ENCODE assay signal across 8 cellular contexts in the genomic region with DNA sequence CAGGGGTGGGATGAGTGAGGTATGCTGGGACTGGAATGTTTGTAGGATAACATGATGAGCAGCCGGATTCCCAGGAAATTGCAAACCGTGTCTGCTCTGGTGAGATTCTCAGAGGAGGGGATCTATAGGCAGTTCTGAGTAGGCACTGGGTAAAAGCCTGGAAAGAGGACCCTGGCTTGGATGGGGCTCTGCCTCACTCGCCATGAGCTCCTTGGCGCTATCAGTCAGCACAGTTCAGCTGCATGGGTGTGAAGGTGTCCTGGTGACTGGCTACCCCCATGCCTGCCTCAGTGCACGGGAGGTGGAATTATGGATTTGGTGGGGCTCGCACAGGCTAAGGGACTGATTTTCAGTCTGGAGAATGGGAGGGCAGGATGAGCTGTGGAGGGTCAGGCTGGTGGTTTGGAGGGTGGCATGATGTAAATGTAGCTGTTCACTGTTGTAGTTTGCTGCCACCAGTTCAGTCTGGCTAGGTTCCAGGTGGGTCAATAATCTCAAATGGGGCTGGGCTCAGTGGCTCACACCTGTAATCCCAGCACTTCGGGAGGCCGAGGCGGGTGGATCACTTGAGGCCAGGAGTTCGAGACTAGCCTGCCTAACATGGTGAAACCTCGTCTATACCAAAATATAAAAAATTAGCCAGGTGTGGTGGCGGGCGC. TPM values are rescaled to one million over a fixed set of nuclear protein-coding genes. Genes with fewer than 3 reads are reported as not detected.
DNase-seq lines count a peak whose midpoint lies in the region; ATAC-seq, FAIRE-seq and TF ChIP-seq lines count a peak whose summit lies in the region.

No MANE protein-coding gene starts in this region.

- H3K27ac ChIP-seq in A549 (0 out of 6 replicates have a peak overlapping the region, but pooled peaks of 1 of the 2 experiments have one; percentile 35), GM23338 (ENCODE audit: low read depth) (no peak overlapping the region), SU-DHL-6 (ENCODE audit: low read depth, low read length) (no peak overlapping the region), hepatocyte (no peak overlapping the region)

- H4K20me1 ChIP-seq in GM23338 (replicated peaks; ENCODE audit: insufficient read depth) (no peaks in the 10 kb centered on the region), SU-DHL-6 (ENCODE audit: low read depth, low read length) (no peaks in the 10 kb centered on the region), hepatocyte (ENCODE audit: insufficient read depth, poor library complexity, severe bottlenecking) (no peaks in the 10 kb centered on the region)

- H3K4me1 ChIP-seq in A549 (0 out of 3 replicates have a peak, but pooled peaks cover 4% of the 10 kb centered on the region), GM23338 (ENCODE audit: insufficient read depth) (no peaks in the 10 kb centered on the region), hepatocyte (ENCODE audit: insufficient read depth) (no peaks in the 10 kb centered on the region)

- CTCF ChIA-PET in A549 (lab: Yijun Ruan, JAX): interaction anchor here (0.6 to 1.9 kb wide), 11 partner anchors 8 to 207 kb away, joined by 3 to 13 read pairs (median 4); a partner anchor contains a TSS

- TF ChIP-seq CTCF in A549 (IDR thresholded peaks at IDR 0.05) (no peak), GM23338 (conservative IDR thresholded peaks at IDR 0.05; ENCODE audit: low read depth in 2 of 2) (peak in 1 of 2 experiments; percentile 14; a peak in 1 of 4 replicates), SU-DHL-6 (IDR thresholded peaks at IDR 0.05; ENCODE audit: insufficient read depth, low read length, poor library complexity, severe bottlenecking) (peak; percentile 6), hepatocyte (IDR thresholded peaks at IDR 0.05; ENCODE audit: poor library complexity) (no peak)

- no peaks in the 10 kb centered on the region for H3K4me1 Mint-ChIP-seq in GM23338
- H3K4me1 Mint-ChIP-seq in memory B cell: peaks cover 21% of the 10 kb centered on the region

- TF ChIP-seq POLR2A in A549 (IDR thresholded peaks at IDR 0.05; ENCODE audit: low read length): no peak

- POLR2A ChIA-PET in A549 (lab: Yijun Ruan, JAX): no interaction called here

- H3K79me2 ChIP-seq in GM23338 (replicated peaks; ENCODE audit: insufficient read depth) (no peaks in the 10 kb centered on the region), SU-DHL-6 (ENCODE audit: insufficient read depth, low read length) (no peaks in the 10 kb centered on the region), hepatocyte (no peaks in the 10 kb centered on the region)

- 34% methylated on average over 12 of the region's 13 CpGs for WGBS in A549 (ENCODE audit: missing lambda C conversion rate)
- 76% methylated on average over 13 of the region's 13 CpGs for WGBS in hepatocyte (ENCODE audit: low lambda C conversion rate, missing lambda C conversion rate)

- FAIRE-seq in A549 (lab: Jason Lieb, UNC) (no peak), urothelium cell line (lab: Jason Lieb, UNC) (no peak)

- H3K27ac Mint-ChIP-seq in GM23338 (no peak overlapping the region), memory B cell (peak overlapping the region; percentile 78)

- ATAC-seq in A549: peak; percentile 71 to 73; a peak in 5 of 6 replicates
- peak; percentile 53 for ATAC-seq in GM23338
- ATAC-seq in memory B cell (ENCODE audit: low read depth): no peak

- no peaks in the 10 kb centered on the region for H3K27me3 ChIP-seq in GM23338 (ENCODE audit: insufficient read depth)
- H3K27me3 ChIP-seq in SU-DHL-6 (ENCODE audit: low read length): no peaks in the 10 kb centered on the region
- no peaks in the 10 kb centered on the region for H3K27me3 ChIP-seq in hepatocyte

- H3K4me3 ChIP-seq in A549 (no peak overlapping the region), GM23338 (no peak overlapping the region), SU-DHL-6 (ENCODE audit: insufficient read depth, low read length, poor library complexity, severe bottlenecking) (no peak overlapping the region), hepatocyte (no peak overlapping the region)

- H3K9me3 Mint-ChIP-seq in GM23338 (no peaks in the 10 kb centered on the region), memory B cell (no peaks in the 10 kb centered on the region)

- TF ChIP-seq EP300 in A549 (IDR thresholded peaks at IDR 0.05): no peak

- H3K4me3 Mint-ChIP-seq in GM23338 (no peak overlapping the region), memory B cell (no peak overlapping the region)

- H3K4me2 ChIP-seq in A549: peak overlapping the region; percentile 69
- H3K4me2 ChIP-seq in GM23338: no peak overlapping the region
- H3K4me2 ChIP-seq in SU-DHL-6 (ENCODE audit: low read depth, low read length, poor library complexity, severe bottlenecking): no peak overlapping the region
- no peak overlapping the region for H3K4me2 ChIP-seq in hepatocyte

- no peaks in the 10 kb centered on the region for H3K9me2 ChIP-seq in GM23338 (ENCODE audit: insufficient read depth)
- H3K9me2 ChIP-seq in SU-DHL-6 (replicated peaks; ENCODE audit: insufficient read depth, low read length): no peaks in the 10 kb centered on the region
- H3K9me2 ChIP-seq in hepatocyte (replicated peaks; ENCODE audit: insufficient read depth): no peaks in the 10 kb centered on the region

- H2AFZ ChIP-seq in GM23338 (0 out of 2 replicates have a peak overlapping the region, but pooled peaks have one; percentile 38), SU-DHL-6 (ENCODE audit: low read depth, low read length, severe bottlenecking) (no peak overlapping the region), hepatocyte (no peak overlapping the region)

- H3K9me3 ChIP-seq in A549: no peaks in the 10 kb centered on the region
- H3K9me3 ChIP-seq in SU-DHL-6 (ENCODE audit: insufficient read depth, low read length): no peaks in the 10 kb centered on the region
- H3K9me3 ChIP-seq in hepatocyte (ENCODE audit: low read depth): no peaks in the 10 kb centered on the region

- no peak overlapping the region for H3K9ac ChIP-seq in SU-DHL-6 (ENCODE audit: low read length)

- no peak for DNase-seq in A549 (ENCODE audit: low read depth in 1 of 2, low spot score in 1 of 2)
- DNase-seq in GM23338 (ENCODE audit: low spot score): no peak
- no peak for DNase-seq in memory B cell (ENCODE audit: low spot score in 2 of 2)
- no peak for DNase-seq in NCI-H128 (lab: John Stamatoyannopoulos, UW; ENCODE audit: unreplicated experiment)
- no peak for DNase-seq in urothelium cell line (ENCODE audit: low spot score)
- no peak for DNase-seq in hepatocyte (ENCODE audit: low spot score)
- no peak for DNase-seq in stimulated activated CD4-positive, alpha-beta T cell treated with anti-CD3 and anti-CD28 coated beads, Interleukin-4, amount 100 ng/mL, for 4 hours

- TF ChIP-seq RAD21 in A549 (conservative IDR thresholded peaks at IDR 0.05 in 1 of 2, IDR thresholded peaks at IDR 0.05 in 1 of 2): no peak

- no peaks in the 10 kb centered on the region for H3F3A ChIP-seq in GM23338 (replicated peaks; ENCODE audit: low read depth)
- H3F3A ChIP-seq in SU-DHL-6 (ENCODE audit: insufficient read depth): no peaks in the 10 kb centered on the region; the same call in 1 of the 2 replicates

- H3K36me3 Mint-ChIP-seq in GM23338 (ENCODE audit: low read depth) (no peaks in the 10 kb centered on the region), memory B cell (no peaks in the 10 kb centered on the region)

- H3K27me3 Mint-ChIP-seq in GM23338 (ENCODE audit: insufficient read depth, low read depth, poor library complexity) (peaks cover 11% of the 10 kb centered on the region), memory B cell (no peaks in the 10 kb centered on the region)

- no peaks in the 10 kb centered on the region for H3K36me3 ChIP-seq in GM23338 (ENCODE audit: insufficient read depth)
- no peaks in the 10 kb centered on the region for H3K36me3 ChIP-seq in SU-DHL-6 (ENCODE audit: low read length)
- no peaks in the 10 kb centered on the region for H3K36me3 ChIP-seq in hepatocyte (replicated peaks; ENCODE audit: insufficient read depth, low read depth)

RNA-seq across cellular contexts. Expression of a gene that starts 9.2 kb away (rescaled TPM):
- 7.5 and 8.3 TPM in 2 replicates for polyA plus RNA-seq in A549 (2011; rRNA removed)
- 1.5 and 1.8 TPM in 2 replicates for polyA plus RNA-seq in A549 (2012; cell fraction: cytosol; rRNA removed)
- polyA plus RNA-seq in A549 (2012; cell fraction: nucleus; rRNA removed): 0.94 and 2.1 TPM in 2 replicates
- polyA plus RNA-seq in A549 (2017; fragmentation: RNase III; extraction: RNeasy Plus Mini Kit Qiagen cat#74134 plus additional on column Dnase treatment): 3.7 to 4.5 TPM (median 4.3 TPM) in 3 replicates
- 6.4 and 6.9 TPM in 2 replicates for polyA minus RNA-seq in A549 (2011; rRNA and poly(A)+ RNA removed)
- total RNA-seq in GM23338 (2014; rRNA removed; shearing (Covaris generic)): 12.9 and 15.4 TPM in 2 replicates
- 7.7 and 9.0 TPM in 2 replicates for polyA plus RNA-seq in GM23338 (2016; fragmentation: Nextera tagmentation; extraction: Ambion mirVana)
- total RNA-seq in hepatocyte: 20.7 and 21.2 TPM in 2 replicates
- polyA plus RNA-seq in hepatocyte: 7.8 and 12.5 TPM in 2 replicates

RNA-seq across cellular contexts. Expression of a gene that starts 10.7 kb away (rescaled TPM):
- polyA plus RNA-seq in A549 (2011; rRNA removed): 0.05 TPM in 1 of 2 replicates, not detected in the other
- polyA plus RNA-seq in A549 (2012; cell fraction: cytosol; rRNA removed): not detected in 2 replicates
- 0.07 TPM in 1 of 2 replicates, not detected in the other for polyA plus RNA-seq in A549 (2012; cell fraction: nucleus; rRNA removed)
- not detected in 3 replicates for polyA plus RNA-seq in A549 (2017; fragmentation: RNase III; extraction: RNeasy Plus Mini Kit Qiagen cat#74134 plus additional on column Dnase treatment)
- not detected in 2 replicates for polyA minus RNA-seq in A549 (2011; rRNA and poly(A)+ RNA removed)
- total RNA-seq in GM23338 (2014; rRNA removed; shearing (Covaris generic)): 12.4 and 12.8 TPM in 2 replicates
- 5.6 and 6.7 TPM in 2 replicates for polyA plus RNA-seq in GM23338 (2016; fragmentation: Nextera tagmentation; extraction: Ambion mirVana)
- 16.6 and 18.1 TPM in 2 replicates for total RNA-seq in hepatocyte
- polyA plus RNA-seq in hepatocyte: 6.5 and 7.2 TPM in 2 replicates

RNA-seq across cellular contexts. Expression of a gene that starts 29.1 kb away (rescaled TPM):
- polyA plus RNA-seq in A549 (2011; rRNA removed) (34.4 and 47.9 TPM in 2 replicates), A549 (2017; fragmentation: RNase III; extraction: RNeasy Plus Mini Kit Qiagen cat#74134 plus additional on column Dnase treatment) (91.5 to 97.3 TPM (median 92.7 TPM) in 3 replicates), GM23338 (2016; fragmentation: Nextera tagmentation; extraction: Ambion mirVana) (98.0 and 103 TPM in 2 replicates), hepatocyte (72.6 and 81.1 TPM in 2 replicates)
- 110 and 112 TPM in 2 replicates for polyA plus RNA-seq in A549 (2012; cell fraction: cytosol; rRNA removed)
- polyA plus RNA-seq in A549 (2012; cell fraction: nucleus; rRNA removed): 61.6 and 76.8 TPM in 2 replicates
- polyA minus RNA-seq in A549 (2011; rRNA and poly(A)+ RNA removed): 41.8 and 48.5 TPM in 2 replicates
- 50.3 and 73.3 TPM in 2 replicates for total RNA-seq in GM23338 (2014; rRNA removed; shearing (Covaris generic))
- total RNA-seq in hepatocyte: 28.1 and 30.3 TPM in 2 replicates

RNA-seq across cellular contexts. Expression of a gene that starts 49.5 kb away (rescaled TPM):
- polyA plus RNA-seq in A549 (2011; rRNA removed) (0.62 and 0.89 TPM in 2 replicates), A549 (2017; fragmentation: RNase III; extraction: RNeasy Plus Mini Kit Qiagen cat#74134 plus additional on column Dnase treatment) (0.96 to 1.0 TPM (median 1.00 TPM) in 3 replicates), GM23338 (2016; fragmentation: Nextera tagmentation; extraction: Ambion mirVana) (13.3 and 22.7 TPM in 2 replicates), hepatocyte (12.6 and 12.9 TPM in 2 replicates)
- polyA plus RNA-seq in A549 (2012; cell fraction: cytosol; rRNA removed): 1.2 and 1.5 TPM in 2 replicates
- polyA plus RNA-seq in A549 (2012; cell fraction: nucleus; rRNA removed): 1.4 and 1.6 TPM in 2 replicates
- polyA minus RNA-seq in A549 (2011; rRNA and poly(A)+ RNA removed): 0.33 and 0.68 TPM in 2 replicates
- total RNA-seq in GM23338 (2014; rRNA removed; shearing (Covaris generic)): 17.0 and 20.9 TPM in 2 replicates
- total RNA-seq in hepatocyte: 12.1 and 20.1 TPM in 2 replicates

RNA-seq across cellular contexts. Expression of a gene that starts 59.2 kb away (rescaled TPM):
- polyA plus RNA-seq in A549 (2011; rRNA removed) (29.7 and 36.6 TPM in 2 replicates), A549 (2017; fragmentation: RNase III; extraction: RNeasy Plus Mini Kit Qiagen cat#74134 plus additional on column Dnase treatment) (23.0 to 24.4 TPM (median 23.8 TPM) in 3 replicates), GM23338 (2016; fragmentation: Nextera tagmentation; extraction: Ambion mirVana) (36.6 and 42.7 TPM in 2 replicates), hepatocyte (23.2 and 26.3 TPM in 2 replicates)
- polyA plus RNA-seq in A549 (2012; cell fraction: cytosol; rRNA removed): 55.0 and 59.8 TPM in 2 replicates
- polyA plus RNA-seq in A549 (2012; cell fraction: nucleus; rRNA removed): 89.9 and 93.9 TPM in 2 replicates
- polyA minus RNA-seq in A549 (2011; rRNA and poly(A)+ RNA removed): 63.2 and 68.7 TPM in 2 replicates
- 61.1 and 66.5 TPM in 2 replicates for total RNA-seq in GM23338 (2014; rRNA removed; shearing (Covaris generic))
- 32.5 and 36.3 TPM in 2 replicates for total RNA-seq in hepatocyte
